10 cellular contexts compared by ENCODE assay signal in the genomic region with DNA sequence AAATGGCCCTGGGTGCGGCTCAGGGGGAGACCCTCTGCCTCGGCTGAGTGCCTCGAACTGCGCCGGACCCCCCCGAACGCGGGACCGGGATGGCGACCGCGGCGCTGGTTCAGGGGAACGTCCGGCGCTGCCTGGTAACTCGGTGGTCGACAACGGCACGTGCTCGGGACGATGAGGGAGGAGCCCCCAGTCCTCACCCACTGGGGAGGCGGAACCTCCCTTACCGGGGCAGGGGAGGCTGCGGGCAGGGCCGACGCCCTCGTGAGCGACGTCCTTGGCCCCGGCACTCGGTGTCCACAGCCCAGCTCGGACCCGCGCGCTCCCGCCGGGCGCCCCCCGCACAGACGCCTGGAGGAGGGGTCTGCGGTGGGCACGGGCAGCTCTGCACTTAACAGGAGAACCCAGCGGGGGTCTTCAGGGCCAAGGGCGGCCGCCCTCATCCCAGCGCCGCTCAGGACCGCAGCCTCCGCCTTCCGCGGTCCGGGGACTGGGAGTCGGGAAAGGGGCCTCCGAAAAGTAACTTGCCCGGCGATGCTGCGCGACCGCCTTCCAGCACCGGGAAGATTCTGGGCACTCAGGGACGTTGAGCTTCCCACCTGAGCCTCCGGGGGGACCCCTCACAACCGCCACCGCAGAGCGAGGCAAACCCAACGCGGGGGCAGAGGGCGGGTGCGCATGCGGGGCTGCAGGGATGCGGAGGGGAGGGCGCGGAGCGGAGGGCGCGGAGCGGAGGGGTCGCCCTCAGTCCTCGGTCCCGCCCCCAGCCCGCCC. TPM values are rescaled to one million over a fixed set of nuclear protein-coding genes. Genes with fewer than 3 reads are reported as not detected.
DNase-seq lines count a peak whose midpoint lies in the region; ATAC-seq and TF ChIP-seq lines count a peak whose summit lies in the region.
"Had no signal": no experiment of that assay in that cellular context is flagged by ENCODE, and none has a peak within 500 bp of the region (broad histone marks: within the 10 kb centered on the region; RNA-seq: fewer than 3 reads in every experiment).

No MANE protein-coding gene starts in this region.

- DNase-seq in IMR-90 (no peak), endothelial cell (ENCODE audit: low spot score) (peak; percentile 30), neural progenitor cell (ENCODE audit: low spot score) (peak; percentile 74), midbrain (lab: John Stamatoyannopoulos, UW) (no peak)
- no peak for DNase-seq in activated CD4-positive, CD25-positive, alpha-beta regulatory T cell (lab: John Stamatoyannopoulos, UW)
- DNase-seq: activated CD4-positive, alpha-beta memory T cell treated with anti-CD3 and anti-CD28 coated beads, Interleukin-2, amount 10 ng/mL, durations not matched to agents 7 days and 5 days; NK-92 treated with Interleukin-12 subunit alpha and Interleukin-12 subunit beta, amount 100 ng/mL, for 24 hours had no signal

- BruUV-seq in IMR-90 (replicated peaks; lab: Mats Ljungman, UMichigan) = no TSS peak

- intact Hi-C loops in IMR-90 (cut with micrococcal nuclease) = no loop called here

- peaks cover 7 to 31% of the 10 kb centered on the region in 2 experiments; a peak in 3 of 4 replicates for H3K79me1 ChIP-seq in IMR-90 (ENCODE audit: low read depth in 1 of 2, low read length in 2 of 2)

- H4K20me1 ChIP-seq in IMR-90 (ENCODE audit: insufficient read depth, low read length) (peaks cover 9% of the 10 kb centered on the region; the same call in 1 of the 2 replicates), neural progenitor cell (ENCODE audit: low read depth) (peaks cover 22% of the 10 kb centered on the region)

- peaks cover 29% of the 10 kb centered on the region for H3F3A ChIP-seq in neural progenitor cell (ENCODE audit: low read depth)

- peak overlapping the region; percentile 43; the same call in 1 of the 2 replicates for H2AK5ac ChIP-seq in IMR-90 (ENCODE audit: low read depth, low read length)

- CTCF ChIA-PET in IMR-90 (lab: Yijun Ruan, JAX) = interaction anchor here (0.8 kb wide), 1 partner anchor 14 kb away, joined by 4 read pairs; no protein-coding TSS in a partner anchor

- TF ChIP-seq CTCF in IMR-90 (conservative IDR thresholded peaks at IDR 0.05; ENCODE audit: low read depth, low read length) (no peak), endothelial cell (IDR thresholded peaks at IDR 0.05; ENCODE audit: unreplicated experiment) (no peak), neural progenitor cell (IDR thresholded peaks at IDR 0.05) (peak; percentile 16)

- H2BK20ac ChIP-seq in IMR-90 (ENCODE audit: low read depth, low read length) = no peak overlapping the region

- no peaks in the 10 kb centered on the region for H3K9me1 ChIP-seq in IMR-90 (ENCODE audit: insufficient read depth, low read length)

- H3K36me3 Mint-ChIP-seq in endothelial cell (ENCODE audit: low read depth, unreplicated experiment) (peaks cover 9% of the 10 kb centered on the region), neural progenitor cell (peaks cover 2% of the 10 kb centered on the region)

- peak overlapping the region in 1 of 2 experiments; percentile 47; a peak in 1 of 4 replicates for H4K8ac ChIP-seq in IMR-90 (ENCODE audit: low read depth in 2 of 2, low read length in 2 of 2)

- H3K9me3 Mint-ChIP-seq in endothelial cell (ENCODE audit: unreplicated experiment) (no peaks in the 10 kb centered on the region), neural progenitor cell (peaks cover 6% of the 10 kb centered on the region)
- H3K9me3 Mint-ChIP-seq: activated CD4-positive, alpha-beta memory T cell treated with anti-CD3 and anti-CD28 coated beads, Interleukin-2, amount 10 ng/mL, durations not matched to agents 7 days and 5 days had no signal

- peaks cover 5% of the 10 kb centered on the region for H3K4me1 Mint-ChIP-seq in endothelial cell (ENCODE audit: unreplicated experiment)
- H3K4me1 Mint-ChIP-seq in neural progenitor cell = peaks cover 11% of the 10 kb centered on the region

- no peak overlapping the region for H2AFZ ChIP-seq in ACC112 (ENCODE audit: low read length, unreplicated experiment)
- H2AFZ ChIP-seq in IMR-90 (replicated peaks; ENCODE audit: low read length, poor library complexity) = peak overlapping the region; percentile 85
- no peak overlapping the region for H2AFZ ChIP-seq in neural progenitor cell (replicated peaks)

- H3K14ac ChIP-seq in IMR-90 (replicated peaks; ENCODE audit: low read depth, low read length) = no peak overlapping the region; the same call in 1 of the 2 replicates

- no peak overlapping the region; the same call in 1 of the 2 replicates for H4K91ac ChIP-seq in IMR-90 (ENCODE audit: insufficient read depth, low read depth, low read length)

- H2BK15ac ChIP-seq in IMR-90 (ENCODE audit: low read depth, low read length) = no peak overlapping the region

- H3K27me3 ChIP-seq in ACC112 (ENCODE audit: insufficient read depth, low read length) (peaks cover 3% of the 10 kb centered on the region; the same call in 1 of the 2 replicates), IMR-90 (ENCODE audit: control insufficient read depth, insufficient read depth, low read length) (no peaks in the 10 kb centered on the region), neural progenitor cell (peaks cover 100% of the 10 kb centered on the region)

- H3K27ac ChIP-seq in ACC112 (ENCODE audit: low read depth, low read length) (no peak overlapping the region), IMR-90 (ENCODE audit: insufficient read depth, low read length) (no peak overlapping the region; the same call in 1 of the 2 replicates), neural progenitor cell (no peak overlapping the region)

- peak overlapping the region; percentile 90 for H2AK9ac ChIP-seq in IMR-90 (replicated peaks; ENCODE audit: low read depth, low read length, poor library complexity)

- H3K4me2 ChIP-seq in IMR-90 (ENCODE audit: low read depth, low read length) (peak overlapping the region; percentile 61; the same call in 1 of the 2 replicates), neural progenitor cell (peak overlapping the region; percentile 97)

- no peak for ATAC-seq in IMR-90 (ENCODE audit: low read depth)
- ATAC-seq in GM18502 (IDR thresholded peaks at IDR 0.05; ENCODE audit: poor library complexity, unreplicated experiment) = no peak
- no peak for ATAC-seq in HG03442 (IDR thresholded peaks at IDR 0.05; ENCODE audit: unreplicated experiment)

- H3K9ac ChIP-seq in IMR-90 (ENCODE audit: low read depth, low read length) (no peak overlapping the region), neural progenitor cell (no peak overlapping the region)

- H3K4ac ChIP-seq in IMR-90 (ENCODE audit: low read depth, low read length) = peak overlapping the region; percentile 22; the same call in 1 of the 2 replicates

- TF ChIP-seq RAD21 in IMR-90 (IDR thresholded peaks at IDR 0.05; ENCODE audit: low read length) = no peak

- H3K4me3 Mint-ChIP-seq in endothelial cell (ENCODE audit: unreplicated experiment) (peak overlapping the region; percentile 77), neural progenitor cell (peak overlapping the region; percentile 80)
- H3K4me3 Mint-ChIP-seq: activated CD4-positive, alpha-beta memory T cell treated with anti-CD3 and anti-CD28 coated beads, Interleukin-2, amount 10 ng/mL, durations not matched to agents 7 days and 5 days had no signal

- peaks cover 16% of the 10 kb centered on the region for H3K27me3 Mint-ChIP-seq in endothelial cell (ENCODE audit: unreplicated experiment)
- H3K27me3 Mint-ChIP-seq in neural progenitor cell (ENCODE audit: insufficient read depth, low read depth) = peaks cover 16% of the 10 kb centered on the region

- H3K36me3 ChIP-seq in ACC112 (ENCODE audit: insufficient read depth, low read length) = no peaks in the 10 kb centered on the region
- no peaks in the 10 kb centered on the region for H3K36me3 ChIP-seq in IMR-90 (ENCODE audit: control insufficient read depth, insufficient read depth, low read length)
- no peaks in the 10 kb centered on the region for H3K36me3 ChIP-seq in neural progenitor cell

- H3K27ac Mint-ChIP-seq in endothelial cell (ENCODE audit: unreplicated experiment) (no peak overlapping the region), neural progenitor cell (no peak overlapping the region)
- H3K27ac Mint-ChIP-seq: activated CD4-positive, alpha-beta memory T cell treated with anti-CD3 and anti-CD28 coated beads, Interleukin-2, amount 10 ng/mL, durations not matched to agents 7 days and 5 days had no signal

- no peak; the same call in 1 of the 2 replicates for TF ChIP-seq POLR2A in IMR-90 (IDR thresholded peaks at IDR 0.05; ENCODE audit: low read depth, low read length)

- in situ Hi-C loops in IMR-90 (cut with MboI; ENCODE audit: low sequenced_read_pairs) = no loop called here

- no peak overlapping the region for H3K23ac ChIP-seq in IMR-90 (ENCODE audit: low read depth, low read length)

- no peaks in the 10 kb centered on the region for H3K4me1 ChIP-seq in ACC112 (ENCODE audit: control insufficient read depth, insufficient read depth, low read length, unreplicated experiment)
- H3K4me1 ChIP-seq in IMR-90 (ENCODE audit: control insufficient read depth, insufficient read depth, low read length) = peaks cover 4% of the 10 kb centered on the region; the same call in 1 of the 2 replicates
- peaks cover 12% of the 10 kb centered on the region for H3K4me1 ChIP-seq in neural progenitor cell

- POLR2A ChIA-PET in IMR-90 (lab: Charles Lee; ENCODE audit: unreplicated experiment) = no interaction called here

- no peaks in the 10 kb centered on the region; the same call in 1 of the 2 replicates for H3K9me3 ChIP-seq in IMR-90 (ENCODE audit: control insufficient read depth, insufficient read depth, low read length)
- H3K9me3 ChIP-seq in neural progenitor cell (ENCODE audit: low read depth) = no peaks in the 10 kb centered on the region

- H4K5ac ChIP-seq in IMR-90 (ENCODE audit: low read depth, low read length) = no peak overlapping the region; the same call in 1 of the 2 replicates

- H3K79me2 ChIP-seq in ACC112 (ENCODE audit: control insufficient read depth, insufficient read depth, low read length, unreplicated experiment) (peaks cover 5% of the 10 kb centered on the region), neural progenitor cell (ENCODE audit: low read depth) (no peaks in the 10 kb centered on the region)

- H3K18ac ChIP-seq in IMR-90 (ENCODE audit: low read depth, low read length) = no peak overlapping the region; the same call in 1 of the 2 replicates

- H3K56ac ChIP-seq in IMR-90 (ENCODE audit: extremely low read depth, insufficient read depth, low read length) = no peak overlapping the region

- H3K4me3 ChIP-seq in ACC112 (ENCODE audit: low read depth, low read length) (peak overlapping the region; percentile 97), IMR-90 (ENCODE audit: insufficient read depth, low read depth, low read length) (peak overlapping the region; percentile 59), neural progenitor cell (peak overlapping the region; percentile 70)

- WGBS in IMR-90 (ENCODE audit: extremely low coverage in 2 of 2, insufficient read length in 1 of 2), 2 experiments = 44% methylated on average over 40 of the region's 82 CpGs; no CpG with 5 or more reads in 1 of the 2 experiments

- no peak overlapping the region for H2BK120ac ChIP-seq in IMR-90 (ENCODE audit: low read depth, low read length)

- dilution Hi-C loops in IMR-90 (cut with HindIII; ENCODE audit: low sequenced_read_pairs, unreplicated experiment) = no loop called here

- no peak overlapping the region for H2BK5ac ChIP-seq in IMR-90 (ENCODE audit: low read depth, low read length, poor library complexity, severe bottlenecking)

RNA-seq across cellular contexts. Expression of a gene that starts 1.7 kb away (rescaled TPM):
- total RNA-seq in IMR-90 (2012; rRNA removed) (1.4 and 3.1 TPM in 2 replicates), endothelial cell (ENCODE audit: unreplicated experiment) (144 TPM), neural progenitor cell (ENCODE audit: low replicate concordance) (7.6 and 35.7 TPM in 2 replicates)
- polyA plus RNA-seq in IMR-90 (2012; rRNA removed) = 11.7 and 18.9 TPM in 2 replicates
- 21.4 and 27.9 TPM in 2 replicates for polyA plus RNA-seq in IMR-90 (2012; cell fraction: cytosol; rRNA removed)
- 217 and 369 TPM in 2 replicates for polyA plus RNA-seq in IMR-90 (2012; cell fraction: nucleus; rRNA removed; ENCODE audit: low replicate concordance)

RNA-seq across cellular contexts. Expression of a gene that starts 15.1 kb away (rescaled TPM):
- total RNA-seq in IMR-90 (2012; rRNA removed) (92.2 and 105 TPM in 2 replicates), endothelial cell (ENCODE audit: unreplicated experiment) (33.3 TPM), neural progenitor cell (ENCODE audit: low replicate concordance) (22.4 and 33.6 TPM in 2 replicates)
- polyA plus RNA-seq in IMR-90 (2012; rRNA removed) = 99.1 and 138 TPM in 2 replicates
- polyA plus RNA-seq in IMR-90 (2012; cell fraction: cytosol; rRNA removed) = 153 and 262 TPM in 2 replicates
- 50.0 and 115 TPM in 2 replicates for polyA plus RNA-seq in IMR-90 (2012; cell fraction: nucleus; rRNA removed; ENCODE audit: low replicate concordance)

RNA-seq across cellular contexts. Expression of a gene that starts 16.3 kb away (rescaled TPM):
- total RNA-seq in IMR-90 (2012; rRNA removed) (not detected in 2 replicates), endothelial cell (ENCODE audit: unreplicated experiment) (not detected), neural progenitor cell (ENCODE audit: low replicate concordance) (not detected in 2 replicates)
- polyA plus RNA-seq in IMR-90 (2012; rRNA removed) = not detected in 2 replicates
- not detected in 2 replicates for polyA plus RNA-seq in IMR-90 (2012; cell fraction: cytosol; rRNA removed)
- polyA plus RNA-seq in IMR-90 (2012; cell fraction: nucleus; rRNA removed; ENCODE audit: low replicate concordance) = 0.02 and 0.03 TPM in 2 replicates
- total RNA-seq: activated CD4-positive, alpha-beta memory T cell treated with anti-CD3 and anti-CD28 coated beads, Interleukin-2, amount 10 ng/mL, durations not matched to agents 7 days and 5 days had no signal

RNA-seq across cellular contexts. Expression of a gene that starts 21.7 kb away (rescaled TPM):
- total RNA-seq in IMR-90 (2012; rRNA removed) (8.1 and 11.4 TPM in 2 replicates), endothelial cell (ENCODE audit: unreplicated experiment) (374 TPM), neural progenitor cell (ENCODE audit: low replicate concordance) (34.1 and 142 TPM in 2 replicates)
- polyA plus RNA-seq in IMR-90 (2012; rRNA removed) = 115 and 124 TPM in 2 replicates
- polyA plus RNA-seq in IMR-90 (2012; cell fraction: cytosol; rRNA removed) = 128 and 199 TPM in 2 replicates
- 291 and 688 TPM in 2 replicates for polyA plus RNA-seq in IMR-90 (2012; cell fraction: nucleus; rRNA removed; ENCODE audit: low replicate concordance)

RNA-seq across cellular contexts. Expression of a gene that starts 32.0 kb away (rescaled TPM):
- total RNA-seq in IMR-90 (2012; rRNA removed) = 0.28 and 0.54 TPM in 2 replicates
- 2.1 and 2.3 TPM in 2 replicates for polyA plus RNA-seq in IMR-90 (2012; rRNA removed)
- polyA plus RNA-seq in IMR-90 (2012; cell fraction: cytosol; rRNA removed) = 0.66 and 1.7 TPM in 2 replicates
- polyA plus RNA-seq in IMR-90 (2012; cell fraction: nucleus; rRNA removed; ENCODE audit: low replicate concordance) = 8.1 and 24.8 TPM in 2 replicates
- not detected for total RNA-seq in endothelial cell (ENCODE audit: unreplicated experiment)
- 0.09 TPM in 1 of 2 replicates, not detected in the other for total RNA-seq in neural progenitor cell (ENCODE audit: low replicate concordance)

Comparison
In these comparisons a context has a peak if more than half of its experiments do, and no peak if none do; other contexts are left out.
1. DNase-seq: peak in endothelial cell (single experiment) and neural progenitor cell (single experiment); none in IMR-90 (single experiment), activated CD4-positive, CD25-positive, alpha-beta regulatory T cell (0 of 4) and midbrain (single experiment).
2. Peak in every context shown above with its lines, with median percentiles within 50 percentile points of each other: H3K4me3 ChIP-seq.